In the genomic region with DNA sequence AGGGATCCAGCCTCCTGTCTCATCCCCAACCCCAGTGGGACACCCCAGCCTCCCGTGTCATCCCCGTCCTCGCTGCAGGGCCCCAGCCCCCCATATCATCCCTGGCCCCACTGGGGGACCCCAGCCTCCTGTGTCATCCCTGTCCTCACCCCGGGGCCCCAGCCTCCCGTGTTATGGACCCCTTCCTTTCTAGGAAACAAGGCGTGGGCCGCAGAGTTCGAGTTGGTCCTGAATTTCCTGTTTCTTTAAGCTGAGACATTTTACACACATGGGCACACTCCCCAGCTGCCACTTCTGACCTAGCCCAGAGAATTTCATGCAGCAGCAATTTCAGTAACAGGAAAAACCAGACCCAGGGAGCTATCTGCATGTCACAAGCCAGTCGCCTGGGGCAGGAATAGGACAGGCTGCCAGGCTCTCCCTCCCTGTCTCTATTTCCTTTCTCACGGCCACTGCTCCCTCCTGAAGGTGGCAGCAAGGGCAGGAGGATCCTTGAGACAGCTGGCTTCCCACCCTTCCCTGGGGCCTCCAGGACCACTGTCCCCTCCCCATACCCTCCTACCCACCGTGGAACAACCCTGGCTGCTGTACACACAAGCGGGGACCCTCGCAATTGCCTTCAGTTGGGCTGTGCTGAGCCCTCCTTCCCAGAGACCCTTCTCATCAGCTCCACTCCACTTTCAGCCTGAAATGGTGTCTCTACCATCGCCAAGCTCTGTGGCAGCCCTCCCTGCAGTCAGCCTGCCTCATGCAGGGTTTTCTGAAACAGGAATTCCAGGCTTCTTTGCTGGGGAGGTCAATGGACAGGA, we compare ENCODE assay signal across 1 cellular context.
TF ChIP-seq lines count a peak whose summit lies in the region.

No MANE protein-coding gene starts in this region.

TF ChIP-seq in GM23338, 12 proteins besides CTCF, POLR2A, EP300 and RAD21 (continued from another document):
- TF ChIP-seq ZNF462 (CRISPR knock-in tag; IDR thresholded peaks at IDR 0.05), result no peak
- no peak for TF ChIP-seq ZNF114 (CRISPR knock-in tag; IDR thresholded peaks at IDR 0.05)
- TF ChIP-seq JUNB (IDR thresholded peaks at IDR 0.05; ENCODE audit: unreplicated experiment), result no peak
- no peak for TF ChIP-seq NANOG (IDR thresholded peaks at IDR 0.05; ENCODE audit: borderline replicate concordance)
- no peak for TF ChIP-seq CREB1 (CRISPR knock-in tag; IDR thresholded peaks at IDR 0.05; ENCODE audit: low read depth)
- no peak for TF ChIP-seq ETS1 (IDR thresholded peaks at IDR 0.05)
- no peak for TF ChIP-seq STAT1 (IDR thresholded peaks at IDR 0.05; ENCODE audit: unreplicated experiment)
